1 cellular context compared by ENCODE assay signal in the genomic region with DNA sequence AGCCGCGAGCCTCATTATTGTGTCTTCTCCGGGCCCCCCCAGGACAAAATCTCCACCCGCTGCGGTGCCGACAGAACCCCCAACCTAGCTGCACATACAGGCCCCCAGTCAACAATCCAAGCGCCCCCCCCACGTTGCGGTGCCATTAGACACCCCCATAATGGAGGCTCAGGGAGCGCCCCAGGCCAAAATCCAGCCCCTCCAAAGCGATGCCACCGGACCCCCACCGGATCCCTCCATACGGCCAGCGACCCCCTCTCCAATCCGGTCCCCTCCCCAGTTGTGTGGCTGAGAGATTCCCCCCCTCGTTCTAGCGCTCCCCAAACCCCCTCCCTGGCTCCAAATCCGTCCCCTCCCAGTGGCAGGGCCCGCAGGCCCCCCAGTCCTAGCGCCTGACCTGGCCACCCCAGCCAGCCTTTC.
TF ChIP-seq lines count a peak whose summit lies in the region.

No MANE protein-coding gene starts in this region.

TF ChIP-seq in HEK293, 187 proteins besides CTCF, POLR2A, EP300 and RAD21 (continued from another document):
- TF ChIP-seq, protein P1, sequence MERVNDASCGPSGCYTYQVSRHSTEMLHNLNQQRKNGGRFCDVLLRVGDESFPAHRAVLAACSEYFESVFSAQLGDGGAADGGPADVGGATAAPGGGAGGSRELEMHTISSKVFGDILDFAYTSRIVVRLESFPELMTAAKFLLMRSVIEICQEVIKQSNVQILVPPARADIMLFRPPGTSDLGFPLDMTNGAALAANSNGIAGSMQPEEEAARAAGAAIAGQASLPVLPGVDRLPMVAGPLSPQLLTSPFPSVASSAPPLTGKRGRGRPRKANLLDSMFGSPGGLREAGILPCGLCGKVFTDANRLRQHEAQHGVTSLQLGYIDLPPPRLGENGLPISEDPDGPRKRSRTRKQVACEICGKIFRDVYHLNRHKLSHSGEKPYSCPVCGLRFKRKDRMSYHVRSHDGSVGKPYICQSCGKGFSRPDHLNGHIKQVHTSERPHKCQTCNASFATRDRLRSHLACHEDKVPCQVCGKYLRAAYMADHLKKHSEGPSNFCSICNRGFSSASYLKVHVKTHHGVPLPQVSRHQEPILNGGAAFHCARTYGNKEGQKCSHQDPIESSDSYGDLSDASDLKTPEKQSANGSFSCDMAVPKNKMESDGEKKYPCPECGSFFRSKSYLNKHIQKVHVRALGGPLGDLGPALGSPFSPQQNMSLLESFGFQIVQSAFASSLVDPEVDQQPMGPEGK (tag by site-specific recombination; IDR thresholded peaks at IDR 0.05): peak; percentile 63
- no peak for TF ChIP-seq BCL11B (tag by site-specific recombination; IDR thresholded peaks at IDR 0.05; ENCODE audit: low read depth)
- TF ChIP-seq, protein P2, sequence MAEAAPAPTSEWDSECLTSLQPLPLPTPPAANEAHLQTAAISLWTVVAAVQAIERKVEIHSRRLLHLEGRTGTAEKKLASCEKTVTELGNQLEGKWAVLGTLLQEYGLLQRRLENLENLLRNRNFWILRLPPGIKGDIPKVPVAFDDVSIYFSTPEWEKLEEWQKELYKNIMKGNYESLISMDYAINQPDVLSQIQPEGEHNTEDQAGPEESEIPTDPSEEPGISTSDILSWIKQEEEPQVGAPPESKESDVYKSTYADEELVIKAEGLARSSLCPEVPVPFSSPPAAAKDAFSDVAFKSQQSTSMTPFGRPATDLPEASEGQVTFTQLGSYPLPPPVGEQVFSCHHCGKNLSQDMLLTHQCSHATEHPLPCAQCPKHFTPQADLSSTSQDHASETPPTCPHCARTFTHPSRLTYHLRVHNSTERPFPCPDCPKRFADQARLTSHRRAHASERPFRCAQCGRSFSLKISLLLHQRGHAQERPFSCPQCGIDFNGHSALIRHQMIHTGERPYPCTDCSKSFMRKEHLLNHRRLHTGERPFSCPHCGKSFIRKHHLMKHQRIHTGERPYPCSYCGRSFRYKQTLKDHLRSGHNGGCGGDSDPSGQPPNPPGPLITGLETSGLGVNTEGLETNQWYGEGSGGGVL (tag by site-specific recombination; IDR thresholded peaks at IDR 0.05): peak; percentile 83
- TF ChIP-seq, protein P3, sequence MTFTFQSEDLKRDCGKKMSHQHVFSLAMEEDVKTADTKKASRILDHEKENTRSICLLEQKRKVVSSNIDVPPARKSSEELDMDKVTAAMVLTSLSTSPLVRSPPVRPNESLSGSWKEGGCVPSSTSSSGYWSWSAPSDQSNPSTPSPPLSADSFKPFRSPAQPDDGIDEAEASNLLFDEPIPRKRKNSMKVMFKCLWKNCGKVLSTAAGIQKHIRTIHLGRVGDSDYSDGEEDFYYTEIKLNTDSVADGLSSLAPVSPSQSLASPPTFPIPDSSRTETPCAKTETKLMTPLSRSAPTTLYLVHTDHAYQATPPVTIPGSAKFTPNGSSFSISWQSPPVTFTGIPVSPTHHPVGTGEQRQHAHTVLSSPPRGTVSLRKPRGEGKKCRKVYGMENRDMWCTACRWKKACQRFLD (tag by site-specific recombination; IDR thresholded peaks at IDR 0.05): no peak
- TF ChIP-seq, protein P4, sequence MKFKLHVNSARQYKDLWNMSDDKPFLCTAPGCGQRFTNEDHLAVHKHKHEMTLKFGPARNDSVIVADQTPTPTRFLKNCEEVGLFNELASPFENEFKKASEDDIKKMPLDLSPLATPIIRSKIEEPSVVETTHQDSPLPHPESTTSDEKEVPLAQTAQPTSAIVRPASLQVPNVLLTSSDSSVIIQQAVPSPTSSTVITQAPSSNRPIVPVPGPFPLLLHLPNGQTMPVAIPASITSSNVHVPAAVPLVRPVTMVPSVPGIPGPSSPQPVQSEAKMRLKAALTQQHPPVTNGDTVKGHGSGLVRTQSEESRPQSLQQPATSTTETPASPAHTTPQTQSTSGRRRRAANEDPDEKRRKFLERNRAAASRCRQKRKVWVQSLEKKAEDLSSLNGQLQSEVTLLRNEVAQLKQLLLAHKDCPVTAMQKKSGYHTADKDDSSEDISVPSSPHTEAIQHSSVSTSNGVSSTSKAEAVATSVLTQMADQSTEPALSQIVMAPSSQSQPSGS (tag by site-specific recombination; IDR thresholded peaks at IDR 0.05; ENCODE audit: low read depth): no peak
- no peak for TF ChIP-seq ZBTB20 (tag by site-specific recombination; IDR thresholded peaks at IDR 0.05)
- TF ChIP-seq ZBTB7A (tag by site-specific recombination; IDR thresholded peaks at IDR 0.05; ENCODE audit: low read depth): no peak
- no peak for TF ChIP-seq ZNF48 (tag by site-specific recombination; IDR thresholded peaks at IDR 0.05)
- TF ChIP-seq GLIS1 (tag by site-specific recombination; IDR thresholded peaks at IDR 0.05): peak; percentile 56
- TF ChIP-seq TCF7L2 (IDR thresholded peaks at IDR 0.05; ENCODE audit: borderline replicate concordance, low read depth, low read length): no peak
- TF ChIP-seq WT1 (tag by site-specific recombination; IDR thresholded peaks at IDR 0.05): no peak
- TF ChIP-seq ZNF23 (tag by site-specific recombination; IDR thresholded peaks at IDR 0.05; ENCODE audit: borderline replicate concordance): no peak
- no peak for TF ChIP-seq YY1 (tag by site-specific recombination; IDR thresholded peaks at IDR 0.05)
- no peak for TF ChIP-seq ZNF426 (tag by site-specific recombination; IDR thresholded peaks at IDR 0.05)
- no peak for TF ChIP-seq GLIS2 (tag by site-specific recombination; IDR thresholded peaks at IDR 0.05)
- TF ChIP-seq, protein P5, sequence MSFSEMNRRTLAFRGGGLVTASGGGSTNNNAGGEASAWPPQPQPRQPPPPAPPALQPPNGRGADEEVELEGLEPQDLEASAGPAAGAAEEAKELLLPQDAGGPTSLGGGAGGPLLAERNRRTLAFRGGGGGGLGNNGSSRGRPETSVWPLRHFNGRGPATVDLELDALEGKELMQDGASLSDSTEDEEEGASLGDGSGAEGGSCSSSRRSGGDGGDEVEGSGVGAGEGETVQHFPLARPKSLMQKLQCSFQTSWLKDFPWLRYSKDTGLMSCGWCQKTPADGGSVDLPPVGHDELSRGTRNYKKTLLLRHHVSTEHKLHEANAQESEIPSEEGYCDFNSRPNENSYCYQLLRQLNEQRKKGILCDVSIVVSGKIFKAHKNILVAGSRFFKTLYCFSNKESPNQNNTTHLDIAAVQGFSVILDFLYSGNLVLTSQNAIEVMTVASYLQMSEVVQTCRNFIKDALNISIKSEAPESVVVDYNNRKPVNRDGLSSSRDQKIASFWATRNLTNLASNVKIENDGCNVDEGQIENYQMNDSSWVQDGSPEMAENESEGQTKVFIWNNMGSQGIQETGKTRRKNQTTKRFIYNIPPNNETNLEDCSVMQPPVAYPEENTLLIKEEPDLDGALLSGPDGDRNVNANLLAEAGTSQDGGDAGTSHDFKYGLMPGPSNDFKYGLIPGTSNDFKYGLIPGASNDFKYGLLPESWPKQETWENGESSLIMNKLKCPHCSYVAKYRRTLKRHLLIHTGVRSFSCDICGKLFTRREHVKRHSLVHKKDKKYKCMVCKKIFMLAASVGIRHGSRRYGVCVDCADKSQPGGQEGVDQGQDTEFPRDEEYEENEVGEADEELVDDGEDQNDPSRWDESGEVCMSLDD (tag by site-specific recombination; IDR thresholded peaks at IDR 0.05): peak; percentile 68; the same call in 1 of the 2 replicates
